In the genomic region with DNA sequence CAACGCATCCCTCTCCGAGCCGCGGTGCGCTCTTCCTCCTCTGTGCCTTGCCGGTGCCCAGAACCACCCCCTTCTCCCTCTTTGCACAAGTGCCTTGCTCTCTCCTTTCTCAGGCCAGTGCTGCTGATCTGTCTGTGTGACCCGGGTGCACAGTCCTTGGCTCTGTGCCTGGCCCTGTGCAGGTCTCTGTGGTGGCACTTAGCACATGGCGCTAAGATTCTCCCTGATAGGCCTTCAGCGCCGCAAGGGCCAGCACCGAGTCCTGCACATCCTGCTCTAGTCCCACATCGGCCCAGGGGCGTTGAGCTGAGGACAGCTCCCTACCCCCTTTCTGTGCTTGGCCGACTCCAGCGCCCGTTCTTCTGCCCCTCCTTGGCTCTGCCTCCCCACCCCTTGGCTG, we compare ENCODE assay signal across 19 cellular contexts.
DNase-seq lines count a peak whose midpoint lies in the region; ATAC-seq, FAIRE-seq and TF ChIP-seq lines count a peak whose summit lies in the region.
"Had no signal": no experiment of that assay in that cellular context is flagged by ENCODE, and none has a peak within 500 bp of the region (broad histone marks: within the 10 kb centered on the region; RNA-seq: fewer than 3 reads in every experiment).

No MANE protein-coding gene starts in this region.

- peaks cover 2 to 3% of the 10 kb centered on the region in 2 experiments; a peak in 3 of 5 replicates for H3K9me3 Mint-ChIP-seq in H9
- H3K9me3 Mint-ChIP-seq: activated naive CD4-positive, alpha-beta T cell treated with anti-CD3 and anti-CD28 coated beads, Interleukin-2, amount 10 ng/mL, durations not matched to agents 7 days and 5 days; activated T-helper 17 cell treated with anti-CD3 and anti-CD28 coated beads, Interleukin-2, amount 50 U/mL, for 72 hours had no signal

- H4K91ac ChIP-seq in H9 (ENCODE audit: insufficient read length, low read depth, low read length) = no peak overlapping the region

- no peak overlapping the region for H3K23ac ChIP-seq in H9 (ENCODE audit: insufficient read length, low read depth, low read length)

- H3K18ac ChIP-seq in H9 (ENCODE audit: insufficient read length, low read depth, low read length) = no peak overlapping the region

- H3K27me3 ChIP-seq in BE2C (no peaks in the 10 kb centered on the region), H9 (ENCODE audit: insufficient read depth, low read length) (no peaks in the 10 kb centered on the region), pancreas (no peaks in the 10 kb centered on the region)
- H3K27me3 ChIP-seq: BLaER1, brain microvascular endothelial cell, gastrocnemius medialis, transverse colon had no signal

- H3K27me3 Mint-ChIP-seq in H9 (ENCODE audit: low read depth) = 0 out of 2 replicates have a peak, but pooled peaks cover 1% of the 10 kb centered on the region

- H3K27ac ChIP-seq in H9 (ENCODE audit: insufficient read length, low read depth, low read length) (no peak overlapping the region), pancreas (no peak overlapping the region)
- H3K27ac ChIP-seq: BLaER1, brain microvascular endothelial cell, gastrocnemius medialis, skin epidermis, transverse colon had no signal

- no peak overlapping the region for H3K4ac ChIP-seq in H9 (ENCODE audit: low read depth, low read length)

- H3K23me2 ChIP-seq in H9 (ENCODE audit: insufficient read length, low read depth, low read length, poor library complexity, severe bottlenecking) = no peaks in the 10 kb centered on the region

- peaks cover 29 to 42% of the 10 kb centered on the region in 2 experiments for H3K4me1 Mint-ChIP-seq in H9
- H3K4me1 Mint-ChIP-seq: activated naive CD4-positive, alpha-beta T cell treated with anti-CD3 and anti-CD28 coated beads, Interleukin-2, amount 10 ng/mL, durations not matched to agents 7 days and 5 days; activated T-helper 17 cell treated with anti-CD3 and anti-CD28 coated beads, Interleukin-2, amount 50 U/mL, for 72 hours had no signal

- H2AFZ ChIP-seq in H9 (ENCODE audit: low read length) = no peak overlapping the region

- no peak overlapping the region for H2BK5ac ChIP-seq in H9 (ENCODE audit: insufficient read length, low read length)

- H3K56ac ChIP-seq in H9 (ENCODE audit: insufficient read length, low read depth, low read length) = no peak overlapping the region

- H3K4me1 ChIP-seq in BE2C (no peaks in the 10 kb centered on the region), H9 (ENCODE audit: insufficient read depth, low read length) (no peaks in the 10 kb centered on the region; the same call in 1 of the 2 replicates), pancreas (peaks cover 15 to 41% (median 36%) of the 10 kb centered on the region in 3 donors)

- H4K5ac ChIP-seq in H9 (ENCODE audit: insufficient read length, low read depth, low read length) = no peak overlapping the region

- peaks cover 0 to 4% (median 0%) of the 10 kb centered on the region in 3 experiments; a peak in 2 of 7 replicates for H3K36me3 Mint-ChIP-seq in H9 (ENCODE audit: insufficient read depth in 1 of 3, low read depth in 3 of 3)
- H3K36me3 Mint-ChIP-seq: activated naive CD4-positive, alpha-beta T cell treated with anti-CD3 and anti-CD28 coated beads, Interleukin-2, amount 10 ng/mL, durations not matched to agents 7 days and 5 days had no signal

- peak in 3 of 4 donors; percentile 15 to 44 (median 18) for ATAC-seq in pancreas
- ATAC-seq: activated CD8-positive, alpha-beta T cell treated with anti-CD3 and anti-CD28 coated beads, Interleukin-2, amount 10 ng/mL, durations not matched to agents 7 days and 5 days; PC-3 had no signal

- no peak overlapping the region for H3K14ac ChIP-seq in H9 (ENCODE audit: insufficient read depth, low read length)

- no peaks in the 10 kb centered on the region for H3K79me1 ChIP-seq in H9 (ENCODE audit: insufficient read depth, low read depth, low read length, poor library complexity, severe bottlenecking)

- no peaks in the 10 kb centered on the region for H3K9me3 ChIP-seq in BE2C
- H3K9me3 ChIP-seq in H9 (ENCODE audit: control insufficient read depth, low read depth, low read length) = no peaks in the 10 kb centered on the region
- no peaks in the 10 kb centered on the region for H3K9me3 ChIP-seq in pancreas
- H3K9me3 ChIP-seq: BLaER1, gastrocnemius medialis, transverse colon had no signal

- no peak overlapping the region for H2BK120ac ChIP-seq in H9 (ENCODE audit: low read depth, low read length, poor library complexity, severe bottlenecking)

- TF ChIP-seq CTCF in BE2C (IDR thresholded peaks at IDR 0.05; ENCODE audit: low read depth, low read length) (no peak), H9 (conservative IDR thresholded peaks at IDR 0.05) (no peak), epithelial cell of proximal tubule (conservative IDR thresholded peaks at IDR 0.05; ENCODE audit: low read depth, low read length) (no peak), pancreas (IDR thresholded peaks at IDR 0.05) (no peak)

- H3K4me3 Mint-ChIP-seq in H9 = no peak overlapping the region
- H3K4me3 Mint-ChIP-seq: activated CD8-positive, alpha-beta T cell treated with anti-CD3 and anti-CD28 coated beads, Interleukin-2, amount 10 ng/mL, durations not matched to agents 7 days and 5 days; activated naive CD4-positive, alpha-beta T cell treated with anti-CD3 and anti-CD28 coated beads, Interleukin-2, amount 10 ng/mL, durations not matched to agents 7 days and 5 days; activated T-helper 17 cell treated with anti-CD3 and anti-CD28 coated beads, Interleukin-2, amount 50 U/mL, for 72 hours had no signal

- H3T11ph ChIP-seq in H9 (ENCODE audit: low read length) = no peak overlapping the region

- peak overlapping the region in 2 of 3 experiments; percentile 20 to 54; a peak in 4 of 7 replicates for H3K27ac Mint-ChIP-seq in H9
- H3K27ac Mint-ChIP-seq: activated CD8-positive, alpha-beta T cell treated with anti-CD3 and anti-CD28 coated beads, Interleukin-2, amount 10 ng/mL, durations not matched to agents 7 days and 5 days; activated naive CD4-positive, alpha-beta T cell treated with anti-CD3 and anti-CD28 coated beads, Interleukin-2, amount 10 ng/mL, durations not matched to agents 7 days and 5 days; activated T-helper 17 cell treated with anti-CD3 and anti-CD28 coated beads, Interleukin-2, amount 50 U/mL, for 72 hours had no signal

- peak; percentile 24 for DNase-seq in BE2C
- no peak for DNase-seq in H9
- DNase-seq in epithelial cell of proximal tubule (ENCODE audit: low read depth) = no peak
- DNase-seq in pancreas = peak in 1 of 6 donors; percentile 45
- no peak for DNase-seq in HuH-7.5 (ENCODE audit: low spot score)
- no peak for DNase-seq in NK-92 treated with Interleukin-12 subunit alpha and Interleukin-12 subunit beta, amount 100 ng/mL, for 24 hours (lab: John Stamatoyannopoulos, UW)
- no peak for DNase-seq in COLO668 (lab: John Stamatoyannopoulos, UW; ENCODE audit: unreplicated experiment)
- no peak for DNase-seq in pons (ENCODE audit: low spot score)
- DNase-seq: left cardiac atrium, NCI-H524 treated with DMSO at 0.1 percent for 48 hours had no signal

- H4K8ac ChIP-seq in H9 (replicated peaks; ENCODE audit: insufficient read length, low read depth, low read length) = no peak overlapping the region

- no peak overlapping the region for H3K9ac ChIP-seq in H9 (ENCODE audit: extremely low read depth, insufficient read length, low read length)
- H3K9ac ChIP-seq: BLaER1 had no signal

- no peak overlapping the region for H3K4me2 ChIP-seq in H9 (ENCODE audit: insufficient read depth, insufficient read length, low read length)
- H3K4me2 ChIP-seq: BLaER1 had no signal

- FAIRE-seq in pancreas (lab: Jason Lieb, UNC) = no peak

- no peak overlapping the region for H2BK12ac ChIP-seq in H9 (ENCODE audit: insufficient read length, low read depth, low read length)

- intact Hi-C loops in pancreas (cut with DNase I) = loop anchor here in 1 of 3 donors (10.0 kb wide), 1 partner anchor 145 kb away; no protein-coding TSS in a partner anchor

- WGBS in H9 (ENCODE audit: extremely low coverage, insufficient read length, low lambda C conversion rate) = no CpG with 5 or more reads among the region's 16 CpGs
- 69 to 72% methylated on average over 16 of the region's 16 CpGs for WGBS in pancreas, 2 donors

- H2AK5ac ChIP-seq in H9 (ENCODE audit: insufficient read length, low read length) = no peak overlapping the region

- H2BK15ac ChIP-seq in H9 (ENCODE audit: low read depth, low read length) = no peak overlapping the region

- H3K4me3 ChIP-seq in BE2C (ENCODE audit: low read depth, low read length) (no peak overlapping the region), epithelial cell of proximal tubule (ENCODE audit: low read depth, low read length) (peak overlapping the region; percentile 19), pancreas (no peak overlapping the region)
- H3K4me3 ChIP-seq: BLaER1, gastrocnemius medialis, skin epidermis, transverse colon had no signal

- H2BK20ac ChIP-seq in H9 (ENCODE audit: low read depth, low read length, poor library complexity, severe bottlenecking) = no peak overlapping the region

- H3K36me3 ChIP-seq in BE2C = no peaks in the 10 kb centered on the region
- no peaks in the 10 kb centered on the region for H3K36me3 ChIP-seq in pancreas
- H3K36me3 ChIP-seq: BLaER1, brain microvascular endothelial cell, gastrocnemius medialis, transverse colon had no signal

- H3K79me2 ChIP-seq in H9 (ENCODE audit: insufficient read depth, low read length) = no peaks in the 10 kb centered on the region; the same call in 1 of the 2 replicates

- no peaks in the 10 kb centered on the region for H4K20me1 ChIP-seq in H9 (ENCODE audit: control insufficient read depth, insufficient read depth, insufficient read length)
